ENCODE assay signal across 8 cellular contexts in the genomic region with DNA sequence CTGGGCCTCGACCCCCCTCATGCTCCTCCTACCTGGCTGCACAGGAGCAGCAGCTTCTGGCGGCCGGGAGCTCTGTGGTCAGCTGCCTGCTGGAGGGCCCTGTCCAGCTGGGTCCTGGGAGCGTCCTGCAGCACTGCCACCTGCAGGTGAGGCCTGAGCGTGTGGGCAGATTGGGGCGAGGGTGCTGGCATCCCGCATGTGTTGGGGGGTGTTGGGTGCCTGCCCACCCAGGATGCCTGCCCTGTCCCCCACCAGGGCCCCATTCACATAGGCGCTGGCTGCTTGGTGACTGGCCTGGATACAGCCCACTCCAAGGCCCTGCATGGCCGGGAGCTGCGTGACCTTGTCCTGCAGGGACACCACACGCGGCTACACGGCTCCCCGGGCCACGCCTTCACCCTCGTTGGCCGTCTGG. TPM values are rescaled to one million over a fixed set of nuclear protein-coding genes. Genes with fewer than 3 reads are reported as not detected.
DNase-seq lines count a peak whose midpoint lies in the region; ATAC-seq and TF ChIP-seq lines count a peak whose summit lies in the region.
"Had no signal": no experiment of that assay in that cellular context is flagged by ENCODE, and none has a peak within 500 bp of the region (broad histone marks: within the 10 kb centered on the region; RNA-seq: fewer than 3 reads in every experiment).

No MANE protein-coding gene starts in this region.

- H3K9me3 ChIP-seq in SU-DHL-6 (ENCODE audit: insufficient read depth, low read length): no peaks in the 10 kb centered on the region
- H3K9me3 ChIP-seq in left ventricle myocardium inferior (replicated peaks): no peaks in the 10 kb centered on the region

- in situ Hi-C loops in GM13976 (cut with MboI; ENCODE audit: low sequenced_read_pairs, unreplicated experiment): no loop called here

- DNase-seq in GM13976 (ENCODE audit: low spot score) (no peak), left ventricle myocardium inferior (peak; percentile 29), SW480 (ENCODE audit: low spot score) (no peak), NCI-H2196 treated with DMSO at 0.1 percent for 48 hours (lab: John Stamatoyannopoulos, UW; ENCODE audit: unreplicated experiment) (no peak)
- no peak for DNase-seq in stimulated activated effector memory CD8-positive, alpha-beta T cell treated with anti-CD3 and anti-CD28 coated beads, Interleukin-12 subunit alpha, Interleukin-12 subunit beta, amount 100 ng/mL, for 72 hours (ENCODE audit: low spot score in 2 of 2)

- H3K79me2 ChIP-seq in SU-DHL-6 (ENCODE audit: insufficient read depth, low read length): no peaks in the 10 kb centered on the region

- H3K36me3 Mint-ChIP-seq in stimulated activated effector memory CD8-positive, alpha-beta T cell treated with anti-CD3 and anti-CD28 coated beads, Interleukin-12 subunit alpha, Interleukin-12 subunit beta, amount 100 ng/mL, for 72 hours: no peaks in the 10 kb centered on the region

- no peaks in the 10 kb centered on the region for H4K20me1 ChIP-seq in SU-DHL-6 (ENCODE audit: low read depth, low read length)

- no peaks in the 10 kb centered on the region for H3K9me3 Mint-ChIP-seq in stimulated activated effector memory CD8-positive, alpha-beta T cell treated with anti-CD3 and anti-CD28 coated beads, Interleukin-12 subunit alpha, Interleukin-12 subunit beta, amount 100 ng/mL, for 72 hours
- H3K9me3 Mint-ChIP-seq: dendritic cell treated with granulocyte-macrophage colony-stimulating factor and Interleukin-4, amounts not matched to agents 40 ng/mL and 50 ng/mL, for 4 days had no signal

- no peaks in the 10 kb centered on the region for H3K9me2 ChIP-seq in SU-DHL-6 (replicated peaks; ENCODE audit: insufficient read depth, low read length)

- peaks cover 1% of the 10 kb centered on the region for H3K4me1 ChIP-seq in left ventricle myocardium inferior

- H3K27ac ChIP-seq in SU-DHL-6 (ENCODE audit: low read depth, low read length): no peak overlapping the region
- no peak overlapping the region for H3K27ac ChIP-seq in left ventricle myocardium inferior (replicated peaks)

- intact Hi-C loops in left ventricle myocardium inferior (cut with micrococcal nuclease): no loop called here

- no peaks in the 10 kb centered on the region for H3F3A ChIP-seq in SU-DHL-6 (ENCODE audit: insufficient read depth)

- H3K4me2 ChIP-seq in SU-DHL-6 (ENCODE audit: low read depth, low read length, poor library complexity, severe bottlenecking): no peak overlapping the region

- H3K4me3 ChIP-seq in SU-DHL-6 (ENCODE audit: insufficient read depth, low read length, poor library complexity, severe bottlenecking) (no peak overlapping the region), left ventricle myocardium inferior (no peak overlapping the region)

- H3K27me3 ChIP-seq in SU-DHL-6 (ENCODE audit: low read length): no peaks in the 10 kb centered on the region
- no peaks in the 10 kb centered on the region for H3K27me3 ChIP-seq in left ventricle myocardium inferior (ENCODE audit: low read depth)

- H3K36me3 ChIP-seq in SU-DHL-6 (ENCODE audit: low read length) (no peaks in the 10 kb centered on the region), left ventricle myocardium inferior (peaks cover 61% of the 10 kb centered on the region)

- TF ChIP-seq CTCF in GM13976 (IDR thresholded peaks at IDR 0.05; ENCODE audit: borderline replicate concordance, control extremely low read depth, extremely low read depth, insufficient read depth, missing control alignments) (peak; percentile 10), SU-DHL-6 (IDR thresholded peaks at IDR 0.05; ENCODE audit: insufficient read depth, low read length, poor library complexity, severe bottlenecking) (peak; percentile 20), left ventricle myocardium inferior (IDR thresholded peaks at IDR 0.05; ENCODE audit: borderline replicate concordance) (peak; percentile 65)

- peaks cover under 1% of the 10 kb centered on the region for H3K4me1 Mint-ChIP-seq in stimulated activated effector memory CD8-positive, alpha-beta T cell treated with anti-CD3 and anti-CD28 coated beads, Interleukin-12 subunit alpha, Interleukin-12 subunit beta, amount 100 ng/mL, for 72 hours

- H3K27ac Mint-ChIP-seq in stimulated activated effector memory CD8-positive, alpha-beta T cell treated with anti-CD3 and anti-CD28 coated beads, Interleukin-12 subunit alpha, Interleukin-12 subunit beta, amount 100 ng/mL, for 72 hours: peak overlapping the region; percentile 73

- H3K9ac ChIP-seq in SU-DHL-6 (ENCODE audit: low read length): no peak overlapping the region

- no peak for ATAC-seq in stimulated activated effector memory CD8-positive, alpha-beta T cell treated with anti-CD3 and anti-CD28 coated beads, Interleukin-12 subunit alpha, Interleukin-12 subunit beta, amount 100 ng/mL, for 72 hours
- ATAC-seq in GM21737 (IDR thresholded peaks at IDR 0.05; ENCODE audit: unreplicated experiment): no peak

- H2AFZ ChIP-seq in SU-DHL-6 (ENCODE audit: low read depth, low read length, severe bottlenecking): no peak overlapping the region

- H3K4me3 Mint-ChIP-seq in stimulated activated effector memory CD8-positive, alpha-beta T cell treated with anti-CD3 and anti-CD28 coated beads, Interleukin-12 subunit alpha, Interleukin-12 subunit beta, amount 100 ng/mL, for 72 hours: no peak overlapping the region
- H3K4me3 Mint-ChIP-seq: dendritic cell treated with granulocyte-macrophage colony-stimulating factor and Interleukin-4, amounts not matched to agents 40 ng/mL and 50 ng/mL, for 4 days had no signal

RNA-seq across cellular contexts. Expression of gene FCSK, which starts 16.5 kb away (rescaled TPM):
- total RNA-seq in left ventricle myocardium inferior: 7.4 TPM

RNA-seq across cellular contexts. Expression of gene ST3GAL2, which starts 32.0 kb away (rescaled TPM):
- 22.3 TPM for total RNA-seq in left ventricle myocardium inferior

RNA-seq across cellular contexts. Expression of gene COG4, which starts 52.4 kb away (rescaled TPM):
- total RNA-seq in left ventricle myocardium inferior: 43.7 TPM

RNA-seq across cellular contexts. Expression of gene SF3B3, which starts 52.7 kb away (rescaled TPM):
- 129 TPM for total RNA-seq in left ventricle myocardium inferior

Comparison
In these comparisons a context has a peak if more than half of its experiments do, and no peak if none do; other contexts are left out.
1. CTCF ChIP-seq: peak in every context shown above with its lines; median percentile 65 in left ventricle myocardium inferior; 20 in SU-DHL-6; 10 in GM13976.